In the genomic region with DNA sequence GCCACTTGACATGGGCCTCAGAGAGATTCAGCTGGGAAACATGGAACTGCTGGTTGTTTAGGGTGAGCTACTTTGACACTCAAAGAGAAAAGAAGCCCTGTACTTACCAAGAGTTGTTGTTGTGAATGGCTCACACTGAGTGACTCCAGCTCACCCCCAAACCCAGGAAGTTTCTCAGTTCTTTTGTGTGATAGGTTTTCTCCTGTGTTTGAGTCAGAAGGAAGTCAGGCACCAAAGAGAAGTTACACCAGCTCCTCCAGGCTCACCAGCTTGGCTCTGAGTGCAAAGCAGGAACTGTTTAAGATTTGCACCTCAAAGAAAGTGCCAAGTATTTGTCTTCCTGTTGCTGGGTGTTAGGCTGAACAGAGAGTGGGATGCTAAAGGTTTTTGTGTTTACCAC, we compare ENCODE assay signal across 27 cellular contexts.
"Had no signal": no experiment of that assay in that cellular context is flagged by ENCODE, and none has a peak within 500 bp of the region (broad histone marks: within the 10 kb centered on the region; RNA-seq: fewer than 3 reads in every experiment).

No MANE protein-coding gene starts in this region.

- H3K4me1 ChIP-seq: foreskin keratinocyte, heart right ventricle, lower lobe of right lung, psoas muscle, sigmoid colon, testis, tibial artery, upper lobe of left lung had no signal

- H3K9me3 ChIP-seq: heart right ventricle, lower lobe of right lung, ovary, psoas muscle, sigmoid colon, testis, tibial artery, upper lobe of left lung had no signal

- H3K27me3 Mint-ChIP-seq: effector memory CD8-positive, alpha-beta T cell; stimulated activated memory B cell treated with anti-CD40 and anti-IgM and Interleukin-4, amounts not matched to agents 10 μg/mL and 1 μg/mL and 100 μg/mL, for 72 hours had no signal

- H3K4me1 Mint-ChIP-seq: immature natural killer cell; natural killer cell; stimulated activated memory B cell treated with anti-CD40 and anti-IgM and Interleukin-4, amounts not matched to agents 10 μg/mL and 1 μg/mL and 100 μg/mL, for 72 hours had no signal

- H3K27ac ChIP-seq: coronary artery, foreskin keratinocyte, heart right ventricle, lower lobe of right lung, ovary, psoas muscle, sigmoid colon, testis, tibial artery, upper lobe of left lung had no signal

- DNase-seq: dermis blood vessel endothelial cell; effector memory CD8-positive, alpha-beta T cell; foreskin keratinocyte; glutamatergic neuron; heart right ventricle; hippocampal formation; immature natural killer cell; islet precursor cell; kidney glomerular epithelial cell; left ventricle myocardium superior; lower lobe of right lung; natural killer cell; occipital lobe; ovary; posterior cingulate gyrus; psoas muscle; right cardiac atrium; sigmoid colon; stimulated activated CD4-positive, alpha-beta T cell treated with anti-CD3 and anti-CD28 coated beads, Interleukin-2, amount 100 ng/mL, for 24 hours; stimulated activated CD4-positive, alpha-beta T cell treated with anti-CD3 and anti-CD28 coated beads, Interleukin-4, amount 100 ng/mL, for 24 hours; stimulated activated naive CD8-positive, alpha-beta T cell treated with anti-CD3 and anti-CD28 coated beads, Interleukin-15, Interleukin-2, amounts not matched to agents 100 U/mL and 50 U/mL, for 24 hours; substantia nigra; testis; tibial artery; upper lobe of left lung had no signal

- H3K27ac Mint-ChIP-seq: effector memory CD8-positive, alpha-beta T cell; immature natural killer cell; natural killer cell; stimulated activated memory B cell treated with anti-CD40 and anti-IgM and Interleukin-4, amounts not matched to agents 10 μg/mL and 1 μg/mL and 100 μg/mL, for 72 hours had no signal

- H3K36me3 Mint-ChIP-seq: immature natural killer cell; natural killer cell; stimulated activated memory B cell treated with anti-CD40 and anti-IgM and Interleukin-4, amounts not matched to agents 10 μg/mL and 1 μg/mL and 100 μg/mL, for 72 hours had no signal

- H3K27me3 ChIP-seq: foreskin keratinocyte, heart right ventricle, ovary, sigmoid colon, testis, tibial artery, upper lobe of left lung had no signal

- H3K4me3 Mint-ChIP-seq: effector memory CD8-positive, alpha-beta T cell; immature natural killer cell; natural killer cell; stimulated activated memory B cell treated with anti-CD40 and anti-IgM and Interleukin-4, amounts not matched to agents 10 μg/mL and 1 μg/mL and 100 μg/mL, for 72 hours had no signal

- H3K36me3 ChIP-seq: heart right ventricle, lower lobe of right lung, ovary, sigmoid colon, tibial artery, upper lobe of left lung had no signal

- ATAC-seq: effector memory CD8-positive, alpha-beta T cell; foreskin keratinocyte; heart right ventricle; left ventricle myocardium superior; lower lobe of right lung; natural killer cell; psoas muscle; right cardiac atrium; stimulated activated memory B cell treated with anti-CD40 and anti-IgM and Interleukin-4, amounts not matched to agents 10 μg/mL and 1 μg/mL and 100 μg/mL, for 72 hours; stimulated activated naive CD8-positive, alpha-beta T cell treated with anti-CD3 and anti-CD28 coated beads, Interleukin-15, Interleukin-2, amounts not matched to agents 100 U/mL and 50 U/mL, for 24 hours had no signal

- H3K4me3 ChIP-seq: coronary artery, heart right ventricle, lower lobe of right lung, ovary, psoas muscle, sigmoid colon, testis, tibial artery, upper lobe of left lung had no signal
